1 cellular context compared by ENCODE assay signal in the genomic region with DNA sequence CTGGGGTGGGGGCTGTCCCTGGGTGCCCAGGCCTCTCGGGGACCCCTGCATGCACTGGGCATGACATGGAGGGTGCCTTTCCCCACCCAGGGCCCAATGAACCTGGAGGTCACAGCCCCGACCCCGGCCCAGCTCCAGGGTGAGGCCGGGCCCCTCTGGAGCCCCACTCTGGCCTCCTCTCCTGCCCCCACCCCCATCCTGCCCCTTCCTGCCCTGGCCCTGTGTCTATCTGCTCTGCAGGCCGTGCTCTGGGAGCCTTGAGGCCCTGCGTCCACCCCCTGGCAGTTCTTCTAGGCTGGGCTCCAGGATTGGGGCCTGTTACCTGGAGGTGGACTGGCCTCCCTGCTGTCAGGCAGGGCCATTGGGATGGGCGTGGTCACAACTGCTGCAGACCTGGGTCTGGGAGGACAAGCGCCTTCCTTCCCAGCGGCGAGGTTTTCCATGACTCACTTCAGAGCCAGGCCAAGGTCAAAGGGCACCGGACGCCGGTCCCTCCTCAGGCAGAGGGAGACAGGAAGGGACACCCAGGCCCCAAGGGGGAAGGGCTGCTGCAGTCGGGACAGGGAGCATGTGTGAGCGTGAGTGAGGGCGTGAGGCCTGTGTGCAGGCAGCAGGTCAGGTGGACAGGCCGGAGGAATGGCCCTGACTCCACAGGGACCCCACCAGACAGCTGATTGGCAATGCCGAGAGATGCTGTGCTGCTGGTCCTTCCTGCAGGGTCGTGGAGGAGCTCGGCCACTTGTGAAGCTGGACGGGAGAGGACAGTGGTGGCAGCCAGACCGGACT.
TF ChIP-seq lines count a peak whose summit lies in the region.

No MANE protein-coding gene starts in this region.

TF ChIP-seq in HepG2, 621 proteins besides CTCF, POLR2A, EP300 and RAD21 (continued from another document and continues in another):
- TF ChIP-seq, protein P1, sequence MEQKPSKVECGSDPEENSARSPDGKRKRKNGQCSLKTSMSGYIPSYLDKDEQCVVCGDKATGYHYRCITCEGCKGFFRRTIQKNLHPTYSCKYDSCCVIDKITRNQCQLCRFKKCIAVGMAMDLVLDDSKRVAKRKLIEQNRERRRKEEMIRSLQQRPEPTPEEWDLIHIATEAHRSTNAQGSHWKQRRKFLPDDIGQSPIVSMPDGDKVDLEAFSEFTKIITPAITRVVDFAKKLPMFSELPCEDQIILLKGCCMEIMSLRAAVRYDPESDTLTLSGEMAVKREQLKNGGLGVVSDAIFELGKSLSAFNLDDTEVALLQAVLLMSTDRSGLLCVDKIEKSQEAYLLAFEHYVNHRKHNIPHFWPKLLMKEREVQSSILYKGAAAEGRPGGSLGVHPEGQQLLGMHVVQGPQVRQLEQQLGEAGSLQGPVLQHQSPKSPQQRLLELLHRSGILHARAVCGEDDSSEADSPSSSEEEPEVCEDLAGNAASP (CRISPR knock-in tag; IDR thresholded peaks at IDR 0.05; ENCODE audit: borderline replicate concordance) = peak; percentile 75; the same call in 1 of the 2 replicates
- peak; percentile 35 for TF ChIP-seq CEBPG (CRISPR knock-in tag; IDR thresholded peaks at IDR 0.05)
- no peak for TF ChIP-seq ZFYVE20 (CRISPR knock-in tag; IDR thresholded peaks at IDR 0.05; ENCODE audit: borderline replicate concordance, low read depth)
- TF ChIP-seq, protein P2, sequence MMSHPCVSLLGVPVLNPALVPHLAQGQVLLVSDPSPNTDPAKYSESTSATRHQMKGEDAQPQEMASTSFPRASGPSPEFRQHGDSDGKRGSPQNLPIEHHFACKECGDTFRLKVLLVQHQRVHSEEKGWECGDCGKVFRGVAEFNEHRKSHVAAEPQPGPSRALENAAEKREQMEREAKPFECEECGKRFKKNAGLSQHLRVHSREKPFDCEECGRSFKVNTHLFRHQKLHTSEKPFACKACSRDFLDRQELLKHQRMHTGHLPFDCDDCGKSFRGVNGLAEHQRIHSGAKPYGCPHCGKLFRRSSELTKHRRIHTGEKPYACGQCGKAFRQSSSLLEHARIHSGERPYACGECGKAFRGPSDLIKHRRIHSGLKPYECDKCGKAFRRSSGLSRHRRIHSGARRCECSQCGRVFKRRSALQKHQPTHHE (CRISPR knock-in tag; IDR thresholded peaks at IDR 0.05; ENCODE audit: borderline replicate concordance) = no peak
- peak; percentile 75 for TF ChIP-seq SPEN (CRISPR knock-in tag; IDR thresholded peaks at IDR 0.05; ENCODE audit: low read depth)
- TF ChIP-seq, protein P3, sequence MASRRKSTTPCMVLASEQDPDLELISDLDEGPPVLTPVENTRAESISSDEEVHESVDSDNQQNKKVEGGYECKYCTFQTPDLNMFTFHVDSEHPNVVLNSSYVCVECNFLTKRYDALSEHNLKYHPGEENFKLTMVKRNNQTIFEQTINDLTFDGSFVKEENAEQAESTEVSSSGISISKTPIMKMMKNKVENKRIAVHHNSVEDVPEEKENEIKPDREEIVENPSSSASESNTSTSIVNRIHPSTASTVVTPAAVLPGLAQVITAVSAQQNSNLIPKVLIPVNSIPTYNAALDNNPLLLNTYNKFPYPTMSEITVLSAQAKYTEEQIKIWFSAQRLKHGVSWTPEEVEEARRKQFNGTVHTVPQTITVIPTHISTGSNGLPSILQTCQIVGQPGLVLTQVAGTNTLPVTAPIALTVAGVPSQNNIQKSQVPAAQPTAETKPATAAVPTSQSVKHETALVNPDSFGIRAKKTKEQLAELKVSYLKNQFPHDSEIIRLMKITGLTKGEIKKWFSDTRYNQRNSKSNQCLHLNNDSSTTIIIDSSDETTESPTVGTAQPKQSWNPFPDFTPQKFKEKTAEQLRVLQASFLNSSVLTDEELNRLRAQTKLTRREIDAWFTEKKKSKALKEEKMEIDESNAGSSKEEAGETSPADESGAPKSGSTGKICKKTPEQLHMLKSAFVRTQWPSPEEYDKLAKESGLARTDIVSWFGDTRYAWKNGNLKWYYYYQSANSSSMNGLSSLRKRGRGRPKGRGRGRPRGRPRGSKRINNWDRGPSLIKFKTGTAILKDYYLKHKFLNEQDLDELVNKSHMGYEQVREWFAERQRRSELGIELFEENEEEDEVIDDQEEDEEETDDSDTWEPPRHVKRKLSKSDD (CRISPR knock-in tag; IDR thresholded peaks at IDR 0.05; ENCODE audit: low read depth) = no peak
- TF ChIP-seq ZNF605 (CRISPR knock-in tag; IDR thresholded peaks at IDR 0.05) = 0 out of 2 replicates have a peak, but pooled peaks have one; percentile 25
- TF ChIP-seq TRIM24 (CRISPR knock-in tag; IDR thresholded peaks at IDR 0.05) = no peak
- TF ChIP-seq ZNF724P (CRISPR knock-in tag; IDR thresholded peaks at IDR 0.05; ENCODE audit: borderline replicate concordance) = no peak
- TF ChIP-seq BHLHE40 (IDR thresholded peaks at IDR 0.05; ENCODE audit: low read length) = peak; percentile 6; the same call in 1 of the 2 replicates
- peak; percentile 68; the same call in 1 of the 2 replicates for TF ChIP-seq JUND (CRISPR knock-in tag; IDR thresholded peaks at IDR 0.05)
- no peak for TF ChIP-seq HIVEP1 (CRISPR knock-in tag; IDR thresholded peaks at IDR 0.05)
- no peak for TF ChIP-seq ZNF558 (CRISPR knock-in tag; IDR thresholded peaks at IDR 0.05; ENCODE audit: borderline replicate concordance)
- no peak; the same call in 1 of the 2 replicates for TF ChIP-seq PITX1 (CRISPR knock-in tag; IDR thresholded peaks at IDR 0.05)
- TF ChIP-seq ZNF263 (CRISPR knock-in tag; IDR thresholded peaks at IDR 0.05) = peak; percentile 75
- TF ChIP-seq SIN3B (IDR thresholded peaks at IDR 0.05; ENCODE audit: low read length) = no peak
- TF ChIP-seq, protein P4, sequence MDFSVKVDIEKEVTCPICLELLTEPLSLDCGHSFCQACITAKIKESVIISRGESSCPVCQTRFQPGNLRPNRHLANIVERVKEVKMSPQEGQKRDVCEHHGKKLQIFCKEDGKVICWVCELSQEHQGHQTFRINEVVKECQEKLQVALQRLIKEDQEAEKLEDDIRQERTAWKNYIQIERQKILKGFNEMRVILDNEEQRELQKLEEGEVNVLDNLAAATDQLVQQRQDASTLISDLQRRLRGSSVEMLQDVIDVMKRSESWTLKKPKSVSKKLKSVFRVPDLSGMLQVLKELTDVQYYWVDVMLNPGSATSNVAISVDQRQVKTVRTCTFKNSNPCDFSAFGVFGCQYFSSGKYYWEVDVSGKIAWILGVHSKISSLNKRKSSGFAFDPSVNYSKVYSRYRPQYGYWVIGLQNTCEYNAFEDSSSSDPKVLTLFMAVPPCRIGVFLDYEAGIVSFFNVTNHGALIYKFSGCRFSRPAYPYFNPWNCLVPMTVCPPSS (IDR thresholded peaks at IDR 0.05) = no peak
- TF ChIP-seq, protein P5, sequence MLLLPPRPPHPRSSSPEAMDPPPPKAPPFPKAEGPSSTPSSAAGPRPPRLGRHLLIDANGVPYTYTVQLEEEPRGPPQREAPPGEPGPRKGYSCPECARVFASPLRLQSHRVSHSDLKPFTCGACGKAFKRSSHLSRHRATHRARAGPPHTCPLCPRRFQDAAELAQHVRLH (CRISPR knock-in tag; IDR thresholded peaks at IDR 0.05; ENCODE audit: borderline replicate concordance, low read depth) = no peak
- TF ChIP-seq CEBPB (IDR thresholded peaks at IDR 0.05; ENCODE audit: borderline replicate concordance, low read depth, low read length) = no peak
- TF ChIP-seq ATRX (CRISPR knock-in tag; IDR thresholded peaks at IDR 0.05; ENCODE audit: borderline replicate concordance) = no peak
- TF ChIP-seq SOX13 (IDR thresholded peaks at IDR 0.05) = no peak
- peak in 1 of 2 experiments; percentile 58; a peak in 1 of 4 replicates for TF ChIP-seq SOX13 (CRISPR knock-in tag; conservative IDR thresholded peaks at IDR 0.05 in 1 of 2, IDR thresholded peaks at IDR 0.05 in 1 of 2)
- TF ChIP-seq MBD4 (IDR thresholded peaks at IDR 0.05; ENCODE audit: borderline replicate concordance, low read length) = no peak
- TF ChIP-seq, protein P6, sequence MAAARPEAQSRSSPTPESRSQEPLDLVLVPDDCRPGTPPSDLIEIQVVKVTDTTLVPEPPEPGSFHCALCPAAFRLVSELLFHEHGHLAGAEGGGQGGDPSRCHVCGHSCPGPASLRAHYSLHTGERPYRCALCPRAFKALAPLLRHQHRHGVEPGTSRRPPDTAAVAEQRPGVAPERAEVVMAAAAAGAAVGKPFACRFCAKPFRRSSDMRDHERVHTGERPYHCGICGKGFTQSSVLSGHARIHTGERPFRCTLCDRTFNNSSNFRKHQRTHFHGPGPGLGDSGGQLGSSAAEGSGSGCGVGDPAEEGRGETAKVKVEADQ (CRISPR knock-in tag; IDR thresholded peaks at IDR 0.05; ENCODE audit: borderline replicate concordance) = no peak
- TF ChIP-seq, protein P7, sequence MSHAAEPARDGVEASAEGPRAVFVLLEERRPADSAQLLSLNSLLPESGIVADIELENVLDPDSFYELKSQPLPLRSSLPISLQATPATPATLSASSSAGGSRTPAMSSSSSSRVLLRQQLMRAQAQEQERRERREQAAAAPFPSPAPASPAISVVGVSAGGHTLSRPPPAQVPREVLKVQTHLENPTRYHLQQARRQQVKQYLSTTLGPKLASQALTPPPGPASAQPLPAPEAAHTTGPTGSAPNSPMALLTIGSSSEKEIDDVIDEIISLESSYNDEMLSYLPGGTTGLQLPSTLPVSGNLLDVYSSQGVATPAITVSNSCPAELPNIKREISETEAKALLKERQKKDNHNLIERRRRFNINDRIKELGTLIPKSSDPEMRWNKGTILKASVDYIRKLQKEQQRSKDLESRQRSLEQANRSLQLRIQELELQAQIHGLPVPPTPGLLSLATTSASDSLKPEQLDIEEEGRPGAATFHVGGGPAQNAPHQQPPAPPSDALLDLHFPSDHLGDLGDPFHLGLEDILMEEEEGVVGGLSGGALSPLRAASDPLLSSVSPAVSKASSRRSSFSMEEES (CRISPR knock-in tag; IDR thresholded peaks at IDR 0.05) = peak; percentile 74; the same call in 1 of the 2 replicates
- TF ChIP-seq, protein P8, sequence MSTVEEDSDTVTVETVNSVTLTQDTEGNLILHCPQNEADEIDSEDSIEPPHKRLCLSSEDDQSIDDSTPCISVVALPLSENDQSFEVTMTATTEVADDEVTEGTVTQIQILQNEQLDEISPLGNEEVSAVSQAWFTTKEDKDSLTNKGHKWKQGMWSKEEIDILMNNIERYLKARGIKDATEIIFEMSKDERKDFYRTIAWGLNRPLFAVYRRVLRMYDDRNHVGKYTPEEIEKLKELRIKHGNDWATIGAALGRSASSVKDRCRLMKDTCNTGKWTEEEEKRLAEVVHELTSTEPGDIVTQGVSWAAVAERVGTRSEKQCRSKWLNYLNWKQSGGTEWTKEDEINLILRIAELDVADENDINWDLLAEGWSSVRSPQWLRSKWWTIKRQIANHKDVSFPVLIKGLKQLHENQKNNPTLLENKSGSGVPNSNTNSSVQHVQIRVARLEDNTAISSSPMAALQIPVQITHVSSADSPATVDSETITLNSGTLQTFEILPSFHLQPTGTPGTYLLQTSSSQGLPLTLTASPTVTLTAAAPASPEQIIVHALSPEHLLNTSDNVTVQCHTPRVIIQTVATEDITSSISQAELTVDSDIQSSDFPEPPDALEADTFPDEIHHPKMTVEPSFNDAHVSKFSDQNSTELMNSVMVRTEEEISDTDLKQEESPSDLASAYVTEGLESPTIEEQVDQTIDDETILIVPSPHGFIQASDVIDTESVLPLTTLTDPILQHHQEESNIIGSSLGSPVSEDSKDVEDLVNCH (CRISPR knock-in tag; IDR thresholded peaks at IDR 0.05) = no peak
- TF ChIP-seq ZNF792 (CRISPR knock-in tag; IDR thresholded peaks at IDR 0.05) = no peak
- TF ChIP-seq, protein P9, sequence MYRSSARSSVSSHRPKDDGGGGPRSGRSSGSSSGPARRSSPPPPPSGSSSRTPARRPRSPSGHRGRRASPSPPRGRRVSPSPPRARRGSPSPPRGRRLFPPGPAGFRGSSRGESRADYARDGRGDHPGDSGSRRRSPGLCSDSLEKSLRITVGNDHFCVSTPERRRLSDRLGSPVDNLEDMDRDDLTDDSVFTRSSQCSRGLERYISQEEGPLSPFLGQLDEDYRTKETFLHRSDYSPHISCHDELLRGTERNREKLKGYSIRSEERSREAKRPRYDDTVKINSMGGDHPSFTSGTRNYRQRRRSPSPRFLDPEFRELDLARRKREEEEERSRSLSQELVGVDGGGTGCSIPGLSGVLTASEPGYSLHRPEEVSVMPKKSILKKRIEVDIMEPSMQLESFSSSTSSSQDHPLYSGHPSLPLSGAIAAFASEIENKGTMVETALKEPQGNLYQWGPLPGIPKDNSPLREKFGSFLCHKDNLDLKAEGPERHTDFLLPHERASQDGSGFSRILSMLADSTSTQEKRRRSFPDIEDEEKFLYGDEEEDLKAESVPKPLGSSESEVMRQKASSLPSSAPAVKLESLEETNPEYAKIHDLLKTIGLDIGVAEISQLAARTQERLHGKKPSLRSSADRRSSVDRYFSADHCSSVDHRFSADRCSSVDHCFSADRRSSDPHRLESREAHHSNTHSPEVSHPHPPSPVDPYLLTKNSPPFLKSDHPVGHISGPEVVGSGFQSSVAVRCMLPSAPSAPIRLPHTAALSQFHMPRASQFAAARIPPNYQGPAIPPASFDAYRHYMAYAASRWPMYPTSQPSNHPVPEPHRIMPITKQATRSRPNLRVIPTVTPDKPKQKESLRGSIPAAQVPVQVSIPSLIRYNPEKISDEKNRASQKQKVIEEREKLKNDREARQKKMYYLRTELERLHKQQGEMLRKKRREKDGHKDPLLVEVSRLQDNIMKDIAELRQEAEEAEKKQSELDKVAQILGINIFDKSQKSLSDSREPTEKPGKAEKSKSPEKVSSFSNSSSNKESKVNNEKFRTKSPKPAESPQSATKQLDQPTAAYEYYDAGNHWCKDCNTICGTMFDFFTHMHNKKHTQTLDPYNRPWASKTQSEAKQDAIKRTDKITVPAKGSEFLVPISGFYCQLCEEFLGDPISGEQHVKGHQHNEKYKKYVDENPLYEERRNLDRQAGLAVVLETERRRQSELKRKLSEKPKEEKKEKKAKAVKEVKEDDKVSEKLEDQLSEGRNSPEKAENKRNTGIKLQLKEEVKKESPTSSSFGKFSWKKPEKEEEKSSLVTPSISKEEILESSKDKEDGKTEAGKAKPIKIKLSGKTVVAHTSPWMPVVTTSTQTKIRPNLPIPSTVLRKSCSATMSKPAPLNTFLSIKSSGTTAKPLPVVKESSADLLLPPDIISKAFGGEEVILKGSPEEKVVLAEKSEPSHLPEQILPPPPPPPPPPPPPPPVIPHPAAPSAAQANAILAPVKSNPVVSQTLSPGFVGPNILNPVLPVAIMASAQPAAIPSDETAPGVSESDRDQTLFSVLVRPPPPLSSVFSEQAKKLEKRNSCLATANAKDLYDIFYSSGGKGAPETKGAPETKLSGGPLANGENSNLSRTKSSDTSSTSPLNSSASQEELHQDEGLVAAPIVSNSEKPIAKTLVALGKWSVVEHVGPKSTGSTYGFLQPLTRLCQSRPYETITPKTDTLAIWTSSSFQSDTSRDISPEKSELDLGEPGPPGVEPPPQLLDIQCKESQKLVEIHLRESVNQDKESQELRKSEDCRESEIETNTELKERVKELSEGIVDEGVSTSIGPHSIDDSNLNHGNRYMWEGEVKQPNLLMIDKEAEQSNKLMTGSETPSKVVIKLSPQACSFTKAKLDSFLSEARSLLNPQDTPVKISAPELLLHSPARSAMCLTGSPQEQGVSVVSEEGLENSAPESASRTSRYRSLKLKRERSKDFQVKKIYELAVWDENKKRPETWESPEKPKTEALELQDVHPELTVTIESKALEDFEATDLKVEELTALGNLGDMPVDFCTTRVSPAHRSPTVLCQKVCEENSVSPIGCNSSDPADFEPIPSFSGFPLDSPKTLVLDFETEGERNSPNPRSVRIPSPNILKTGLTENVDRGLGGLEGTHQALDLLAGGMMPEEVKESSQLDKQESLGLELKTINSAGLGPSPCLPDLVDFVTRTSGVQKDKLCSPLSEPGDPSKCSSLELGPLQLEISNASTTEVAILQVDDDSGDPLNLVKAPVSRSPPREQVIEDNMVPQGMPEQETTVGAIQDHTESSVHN (CRISPR knock-in tag; IDR thresholded peaks at IDR 0.05) = no peak
- TF ChIP-seq TOE1 (CRISPR knock-in tag; IDR thresholded peaks at IDR 0.05) = no peak
- peak; percentile 78 for TF ChIP-seq ZSCAN25 (CRISPR knock-in tag; IDR thresholded peaks at IDR 0.05)
- TF ChIP-seq RNF2 (conservative IDR thresholded peaks at IDR 0.05; ENCODE audit: low read depth) = no peak; the same call in 1 of the 2 replicates
- peak; percentile 56 for TF ChIP-seq ELF1 (CRISPR knock-in tag; IDR thresholded peaks at IDR 0.05)
- no peak for TF ChIP-seq MBNL3 (CRISPR knock-in tag; conservative IDR thresholded peaks at IDR 0.05)
- TF ChIP-seq ZNF24 (IDR thresholded peaks at IDR 0.05) = no peak
- TF ChIP-seq GATAD2A (CRISPR knock-in tag; IDR thresholded peaks at IDR 0.05) = peak; percentile 85
- no peak for TF ChIP-seq GLI4 (CRISPR knock-in tag; IDR thresholded peaks at IDR 0.05; ENCODE audit: borderline replicate concordance)
